9 cellular contexts compared by ENCODE assay signal in the genomic region with DNA sequence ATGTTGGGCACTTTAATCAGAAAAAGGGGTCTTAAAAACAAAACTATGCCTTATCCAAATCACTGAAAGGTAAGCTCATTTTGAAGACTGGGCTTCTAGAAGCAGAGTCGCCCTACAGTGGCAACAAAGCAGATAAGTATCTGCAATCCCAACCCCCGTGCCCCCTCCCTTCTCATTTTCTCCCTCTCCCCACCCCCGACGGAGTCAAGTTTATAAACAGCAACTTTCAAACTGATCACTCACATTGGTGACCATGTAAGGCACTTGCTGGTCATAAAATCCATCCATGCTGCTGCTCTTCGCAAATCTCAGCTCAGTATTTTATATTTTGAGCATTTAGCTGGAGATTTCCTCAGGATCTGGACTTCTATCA. TPM values are rescaled to one million over a fixed set of nuclear protein-coding genes. Genes with fewer than 3 reads are reported as not detected.
DNase-seq lines count a peak whose midpoint lies in the region; ATAC-seq and TF ChIP-seq lines count a peak whose summit lies in the region.
"Had no signal": no experiment of that assay in that cellular context is flagged by ENCODE, and none has a peak within 500 bp of the region (broad histone marks: within the 10 kb centered on the region; RNA-seq: fewer than 3 reads in every experiment).

No MANE protein-coding gene starts in this region.

- H3K4me3 ChIP-seq in right cardiac atrium (ENCODE audit: low read length) (peak overlapping the region; percentile 56), spleen (peak overlapping the region; percentile 48 to 83 (median 59))

- no peaks in the 10 kb centered on the region for H3K27me3 Mint-ChIP-seq in stimulated activated memory B cell treated with anti-CD40 and anti-IgM and Interleukin-4, amounts not matched to agents 10 μg/mL and 1 μg/mL and 100 μg/mL, for 72 hours

- WGBS in right cardiac atrium: 2% methylated on average over 5 of the region's 5 CpGs
- WGBS in spleen, 5 donors: 3 to 9% (median 3%) methylated on average over 5 of the region's 5 CpGs

- no peaks in the 10 kb centered on the region for H3K9me3 Mint-ChIP-seq in stimulated activated memory B cell treated with anti-CD40 and anti-IgM and Interleukin-4, amounts not matched to agents 10 μg/mL and 1 μg/mL and 100 μg/mL, for 72 hours
- H3K9me3 Mint-ChIP-seq: central memory CD8-positive, alpha-beta T cell had no signal

- no peaks in the 10 kb centered on the region for H3K36me3 ChIP-seq in spleen

- no peak for TF ChIP-seq CTCF in spleen (IDR thresholded peaks at IDR 0.05 in 8 of 11, conservative IDR thresholded peaks at IDR 0.05 in 3 of 11)

- H3K27me3 ChIP-seq in right cardiac atrium (ENCODE audit: control insufficient read depth, insufficient read depth): no peaks in the 10 kb centered on the region
- H3K27me3 ChIP-seq in spleen (replicated peaks in 1 of 7): peaks cover 0 to 46% (median 11%) of the 10 kb centered on the region in 7 donors

- no peak for ATAC-seq in right cardiac atrium
- ATAC-seq in HG03108 (IDR thresholded peaks at IDR 0.05; ENCODE audit: unreplicated experiment): no peak
- ATAC-seq in stimulated activated memory B cell treated with anti-CD40 and anti-IgM and Interleukin-4, amounts not matched to agents 10 μg/mL and 1 μg/mL and 100 μg/mL, for 72 hours: no peak

- no peaks in the 10 kb centered on the region for H3K36me3 Mint-ChIP-seq in stimulated activated memory B cell treated with anti-CD40 and anti-IgM and Interleukin-4, amounts not matched to agents 10 μg/mL and 1 μg/mL and 100 μg/mL, for 72 hours

- no peak overlapping the region for H3K4me3 Mint-ChIP-seq in stimulated activated memory B cell treated with anti-CD40 and anti-IgM and Interleukin-4, amounts not matched to agents 10 μg/mL and 1 μg/mL and 100 μg/mL, for 72 hours
- H3K4me3 Mint-ChIP-seq: central memory CD8-positive, alpha-beta T cell had no signal

- intact Hi-C loops in right cardiac atrium (cut with DNase I): loop anchor here in 1 of 4 donors (5.0 kb wide), 1 partner anchor 469 kb away; no protein-coding TSS in a partner anchor
- intact Hi-C loops in spleen (cut with DNase I; ENCODE audit: low total_unique reads): no loop called here

- H3K9me3 ChIP-seq in right cardiac atrium (ENCODE audit: control insufficient read depth, low read length) (no peaks in the 10 kb centered on the region), spleen (no peaks in the 10 kb centered on the region)

- H3K27ac ChIP-seq in right cardiac atrium (ENCODE audit: low read length): peak overlapping the region; percentile 72
- peak overlapping the region in 7 of 8 donors; percentile 80 to 88 (median 86) for H3K27ac ChIP-seq in spleen

- H3K4me1 Mint-ChIP-seq in stimulated activated memory B cell treated with anti-CD40 and anti-IgM and Interleukin-4, amounts not matched to agents 10 μg/mL and 1 μg/mL and 100 μg/mL, for 72 hours: no peaks in the 10 kb centered on the region
- H3K4me1 Mint-ChIP-seq: central memory CD8-positive, alpha-beta T cell had no signal

- no peak overlapping the region for H3K27ac Mint-ChIP-seq in stimulated activated memory B cell treated with anti-CD40 and anti-IgM and Interleukin-4, amounts not matched to agents 10 μg/mL and 1 μg/mL and 100 μg/mL, for 72 hours

- DNase-seq in HK-2 (ENCODE audit: unreplicated experiment) (peak; percentile 13), SK-N-DZ (ENCODE audit: low spot score) (peak; percentile 17), right cardiac atrium (no peak), spleen (no peak), CD1c-positive myeloid dendritic cell (ENCODE audit: extremely low spot score) (no peak)
- DNase-seq in stimulated activated naive CD4-positive, alpha-beta T cell treated with Interleukin-2 at 50 U/mL for 16 hours (lab: John Stamatoyannopoulos, UW): no peak

- H3K4me1 ChIP-seq in right cardiac atrium (ENCODE audit: control insufficient read depth, insufficient read depth, low read length): no peaks in the 10 kb centered on the region
- H3K4me1 ChIP-seq in spleen: peaks cover 3 to 38% (median 23%) of the 10 kb centered on the region in 6 donors

- no peak for TF ChIP-seq POLR2A in spleen (IDR thresholded peaks at IDR 0.05)

RNA-seq across cellular contexts. Expression of gene ETV1, which starts 0.7 kb away (rescaled TPM):
- 3.3 and 4.0 TPM in 2 replicates for polyA plus RNA-seq in SK-N-DZ (2014; cell fraction: cytosol; rRNA removed)
- 0.54 and 1.8 TPM in 2 replicates for polyA plus RNA-seq in SK-N-DZ (2014; cell fraction: nucleus; rRNA removed)
- total RNA-seq in right cardiac atrium (10 to 100 TPM; 33.6 to 47.5 (median 41.9) TPM), spleen (10 to 100 TPM in 4 of 7 donors, 1 to 10 TPM in 3; 5.8 to 20.0 (median 14.0) TPM)
- polyA plus RNA-seq in right cardiac atrium (12.9 TPM), spleen (1 to 10 TPM; 1.5 to 2.4 (median 1.9) TPM)

Comparison
In these comparisons a context has a peak if more than half of its experiments do, and no peak if none do; other contexts are left out.
1. DNase-seq: peak in HK-2 (single experiment) and SK-N-DZ (single experiment); none in right cardiac atrium (0 of 3), spleen (single experiment), stimulated activated naive CD4-positive, alpha-beta T cell treated with Interleukin-2 at 50 U/mL for 16 hours (single experiment) and CD1c-positive myeloid dendritic cell (single experiment).